15 cellular contexts compared by ENCODE assay signal in the genomic region with DNA sequence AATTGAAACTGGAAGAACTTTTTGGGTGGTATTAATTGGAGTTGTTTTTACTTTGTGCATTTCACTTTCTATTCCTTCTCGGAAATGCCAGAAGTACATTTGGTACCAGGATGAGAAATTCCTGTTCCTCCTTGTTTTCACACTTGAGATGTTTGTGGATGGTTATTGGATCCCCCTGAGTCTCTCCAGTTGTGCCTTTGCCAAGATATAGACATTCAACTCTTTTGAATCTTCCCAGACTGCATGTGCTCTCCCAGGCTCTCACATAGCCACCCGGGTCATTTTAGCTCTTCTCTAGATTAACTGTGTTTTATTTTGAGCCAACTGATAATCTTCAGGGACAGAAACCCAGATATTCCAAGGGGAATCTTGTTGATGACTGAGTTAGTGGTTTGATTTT.
DNase-seq lines count a peak whose midpoint lies in the region; ATAC-seq, FAIRE-seq and TF ChIP-seq lines count a peak whose summit lies in the region.
"Had no signal": no experiment of that assay in that cellular context is flagged by ENCODE, and none has a peak within 500 bp of the region (broad histone marks: within the 10 kb centered on the region; RNA-seq: fewer than 3 reads in every experiment).

No MANE protein-coding gene starts in this region.

- H3K36me3 Mint-ChIP-seq in immature natural killer cell = peaks cover 0 to 12% (median 8%) of the 10 kb centered on the region in 3 donors
- H3K36me3 Mint-ChIP-seq in glutamatergic neuron (ENCODE audit: unreplicated experiment) = no peaks in the 10 kb centered on the region
- H3K36me3 Mint-ChIP-seq in activated T-helper 1 cell treated with anti-CD3 and anti-CD28 coated beads, Interleukin-12 subunit alpha, Interleukin-12 subunit beta, Interleukin-2, Interleukin-4 antibody, amounts not matched to agents 30 ng/mL and 10 ng/mL and 1 ng/mL, durations not matched to agents 14 hours and 24 hours and 36 hours (ENCODE audit: low read depth) = peaks cover 33% of the 10 kb centered on the region

- peak overlapping the region in 1 of 2 experiments; percentile 36; a peak in 2 of 4 replicates for H3K9ac ChIP-seq in K562 (ENCODE audit: insufficient read depth in 1 of 2, low read depth in 2 of 2, low read length in 2 of 2)
- H3K9ac ChIP-seq in stomach smooth muscle (ENCODE audit: low read length in 2 of 2) = no peak overlapping the region

- H3K27ac Mint-ChIP-seq in immature natural killer cell (peak overlapping the region in 4 of 6 donors; percentile 17 to 56 (median 41)), glutamatergic neuron (ENCODE audit: unreplicated experiment) (no peak overlapping the region)
- H3K27ac Mint-ChIP-seq in activated T-helper 1 cell treated with anti-CD3 and anti-CD28 coated beads, Interleukin-12 subunit alpha, Interleukin-12 subunit beta, Interleukin-2, Interleukin-4 antibody, amounts not matched to agents 30 ng/mL and 10 ng/mL and 1 ng/mL, durations not matched to agents 14 hours and 24 hours and 36 hours = no peak overlapping the region

- no peak for TF ChIP-seq CTCF in K562 (IDR thresholded peaks at IDR 0.05 in 2 of 3, conservative IDR thresholded peaks at IDR 0.05 in 1 of 3; ENCODE audit: insufficient read depth in 2 of 3, low read depth in 1 of 3, low read length in 3 of 3)
- no peak for TF ChIP-seq CTCF in glutamatergic neuron (IDR thresholded peaks at IDR 0.05; ENCODE audit: partially characterized antibody, unreplicated experiment)

- H3K27me3 Mint-ChIP-seq in immature natural killer cell (ENCODE audit: low read depth in 3 of 3) (no peaks in the 10 kb centered on the region), glutamatergic neuron (ENCODE audit: unreplicated experiment) (peaks cover 6% of the 10 kb centered on the region)
- H3K27me3 Mint-ChIP-seq in activated T-helper 1 cell treated with anti-CD3 and anti-CD28 coated beads, Interleukin-12 subunit alpha, Interleukin-12 subunit beta, Interleukin-2, Interleukin-4 antibody, amounts not matched to agents 30 ng/mL and 10 ng/mL and 1 ng/mL, durations not matched to agents 14 hours and 24 hours and 36 hours (ENCODE audit: insufficient read depth) = no peaks in the 10 kb centered on the region

- H3K27me3 ChIP-seq in K562 (ENCODE audit: control insufficient read depth in 2 of 2, insufficient read depth in 2 of 2, low read length in 2 of 2) (no peaks in the 10 kb centered on the region), stomach smooth muscle (ENCODE audit: control insufficient read depth in 1 of 2, insufficient read depth in 2 of 2, low read length in 2 of 2) (no peaks in the 10 kb centered on the region)

- no peak overlapping the region; the same call in 1 of the 2 replicates for H3K4me2 ChIP-seq in K562 (ENCODE audit: insufficient read depth, low read length)

- H3K36me3 ChIP-seq in K562 (ENCODE audit: control insufficient read depth, insufficient read depth, low read length) (peaks cover 40% of the 10 kb centered on the region), stomach smooth muscle (ENCODE audit: control insufficient read depth in 2 of 2, insufficient read depth in 2 of 2, low read length in 2 of 2) (no peaks in the 10 kb centered on the region)

- DNase-seq in LHCN-M2 (ENCODE audit: low read depth) (peak; percentile 35), K562 (ENCODE audit: extremely low read depth in 1 of 4, low spot score in 3 of 4) (no peak), immature natural killer cell (no peak), NCI-H2171 treated with DMSO at 0.1 percent for 48 hours (lab: John Stamatoyannopoulos, UW) (no peak), glutamatergic neuron (no peak)
- no peak for DNase-seq in activated T-helper 1 cell treated with anti-CD3 and anti-CD28 coated beads, Interleukin-12 subunit alpha, Interleukin-12 subunit beta, Interleukin-2, Interleukin-4 antibody, amounts not matched to agents 30 ng/mL and 10 ng/mL and 1 ng/mL, durations not matched to agents 14 hours and 24 hours and 36 hours (ENCODE audit: low spot score)
- DNase-seq: activated CD8-positive, alpha-beta memory T cell treated with anti-CD3 and anti-CD28 coated beads, Interleukin-2, amount 50 U/mL, for 48 hours; Caco-2; foreskin melanocyte; HCEC 1CT; NCI-H187 treated with DMSO at 0.1 percent for 48 hours had no signal

- TF ChIP-seq RAD21 in K562 (CRISPR knock-in tag; conservative IDR thresholded peaks at IDR 0.05 in 1 of 2, IDR thresholded peaks at IDR 0.05 in 1 of 2) = no peak

- H3K4me1 Mint-ChIP-seq in immature natural killer cell (peaks cover 64 to 91% of the 10 kb centered on the region in 2 donors), glutamatergic neuron (ENCODE audit: low read depth, unreplicated experiment) (peaks cover 40% of the 10 kb centered on the region)
- peaks cover 83% of the 10 kb centered on the region for H3K4me1 Mint-ChIP-seq in activated T-helper 1 cell treated with anti-CD3 and anti-CD28 coated beads, Interleukin-12 subunit alpha, Interleukin-12 subunit beta, Interleukin-2, Interleukin-4 antibody, amounts not matched to agents 30 ng/mL and 10 ng/mL and 1 ng/mL, durations not matched to agents 14 hours and 24 hours and 36 hours (ENCODE audit: low read depth)

- peaks cover 96% of the 10 kb centered on the region for H3K79me2 ChIP-seq in K562 (ENCODE audit: control insufficient read depth, insufficient read depth, low read length)

- H3K9me3 ChIP-seq in K562 (replicated peaks; ENCODE audit: control insufficient read depth, insufficient read depth, low read depth, low read length) (no peaks in the 10 kb centered on the region), stomach smooth muscle (ENCODE audit: control insufficient read depth in 2 of 2, low read length in 2 of 2) (no peaks in the 10 kb centered on the region)
- H3K9me3 ChIP-seq: Caco-2 had no signal

- no peak overlapping the region for H3K4me3 Mint-ChIP-seq in immature natural killer cell
- no peak overlapping the region for H3K4me3 Mint-ChIP-seq in glutamatergic neuron (ENCODE audit: unreplicated experiment)
- H3K4me3 Mint-ChIP-seq in activated T-helper 1 cell treated with anti-CD3 and anti-CD28 coated beads, Interleukin-12 subunit alpha, Interleukin-12 subunit beta, Interleukin-2, Interleukin-4 antibody, amounts not matched to agents 30 ng/mL and 10 ng/mL and 1 ng/mL, durations not matched to agents 14 hours and 24 hours and 36 hours = no peak overlapping the region

- intact Hi-C loops in K562 (cut with micrococcal nuclease) = loop anchor here (2.0 kb wide), 1 partner anchor 49 kb away; no protein-coding TSS in a partner anchor
- intact Hi-C loops in activated T-helper 1 cell treated with anti-CD3 and anti-CD28 coated beads, Interleukin-12 subunit alpha, Interleukin-12 subunit beta, Interleukin-2, Interleukin-4 antibody, amounts not matched to agents 30 ng/mL and 10 ng/mL and 1 ng/mL, durations not matched to agents 14 hours and 24 hours and 36 hours (cut with micrococcal nuclease) = loop anchor here (10.0 kb wide), 1 partner anchor 511 kb away; no protein-coding TSS in a partner anchor

- POLR2A ChIA-PET in K562 (lab: Yijun Ruan, JAX) = interaction anchor here (1.0 to 2.7 kb wide), 2 partner anchors 11 to 49 kb away, joined by 4 to 14 read pairs; no protein-coding TSS in a partner anchor

- H4K20me1 ChIP-seq in K562 (replicated peaks; ENCODE audit: control insufficient read depth, insufficient read depth, low read length) = peaks cover 10% of the 10 kb centered on the region

- BruUV-seq in K562 (replicated peaks; lab: Mats Ljungman, UMichigan) = no TSS peak

- H3K4me3 ChIP-seq in K562 = no peak overlapping the region
- peak overlapping the region in 1 of 2 donors; percentile 36 for H3K4me3 ChIP-seq in stomach smooth muscle (ENCODE audit: low read length in 2 of 2)

- TF ChIP-seq POLR2A in K562 (conservative IDR thresholded peaks at IDR 0.05) = no peak

- H3K27ac ChIP-seq in K562 (ENCODE audit: extremely low read depth, low read depth, low read length) (peak overlapping the region; percentile 73), stomach smooth muscle (ENCODE audit: low read length) (peak overlapping the region; percentile 38)

- no peak overlapping the region for H2AFZ ChIP-seq in K562 (ENCODE audit: low read depth, low read length)

- FAIRE-seq in K562 (lab: Jason Lieb, UNC) = peak; percentile 23
- FAIRE-seq: HepG2, TTC549 had no signal

- WGBS in K562 (ENCODE audit: insufficient coverage, low coverage, missing lambda C conversion rate) = 18% methylated on average over 2 of the region's 2 CpGs

- ATAC-seq in K562 = no peak
- ATAC-seq in GM21360 (IDR thresholded peaks at IDR 0.05; ENCODE audit: unreplicated experiment) = no peak

- no peak for TF ChIP-seq EP300 in K562 (IDR thresholded peaks at IDR 0.05; ENCODE audit: low read length)

- in situ Hi-C loops in K562 (cut with MboI) = no loop called here

- H3K9me3 Mint-ChIP-seq in immature natural killer cell (no peaks in the 10 kb centered on the region), glutamatergic neuron (ENCODE audit: unreplicated experiment) (no peaks in the 10 kb centered on the region)
- H3K9me3 Mint-ChIP-seq in activated T-helper 1 cell treated with anti-CD3 and anti-CD28 coated beads, Interleukin-12 subunit alpha, Interleukin-12 subunit beta, Interleukin-2, Interleukin-4 antibody, amounts not matched to agents 30 ng/mL and 10 ng/mL and 1 ng/mL, durations not matched to agents 14 hours and 24 hours and 36 hours = no peaks in the 10 kb centered on the region

- peaks cover 16 to 59% of the 10 kb centered on the region in 2 experiments; a peak in 4 of 5 replicates for H3K4me1 ChIP-seq in K562 (replicated peaks in 1 of 2; ENCODE audit: control insufficient read depth in 2 of 2, insufficient read depth in 2 of 2, low read length in 2 of 2)
- H3K4me1 ChIP-seq in stomach smooth muscle (ENCODE audit: control insufficient read depth, insufficient read depth, low read length) = peaks cover 36% of the 10 kb centered on the region

- H3K9me1 ChIP-seq in K562 (ENCODE audit: control insufficient read depth, insufficient read depth, low read length) = no peaks in the 10 kb centered on the region

- CTCF ChIA-PET in K562 (lab: Yijun Ruan, JAX; ENCODE audit: low intra/inter-chr PET ratio) = no interaction called here

TF ChIP-seq in K562, 482 proteins besides CTCF, POLR2A, EP300 and RAD21:
- no peak for TF ChIP-seq RBBP5 (IDR thresholded peaks at IDR 0.05; ENCODE audit: borderline replicate concordance, insufficient read depth, low read length, poor library complexity, severe bottlenecking)

Comparison
In these comparisons a context has a peak if more than half of its experiments do, and no peak if none do; other contexts are left out.
1. H3K27ac Mint-ChIP-seq: peak in immature natural killer cell (4 of 6); none in glutamatergic neuron (single experiment) and activated T-helper 1 cell treated with anti-CD3 and anti-CD28 coated beads, Interleukin-12 subunit alpha, Interleukin-12 subunit beta, Interleukin-2, Interleukin-4 antibody, amounts not matched to agents 30 ng/mL and 10 ng/mL and 1 ng/mL, durations not matched to agents 14 hours and 24 hours and 36 hours (single experiment).